ENCODE assay signal across 1 cellular context in the genomic region with DNA sequence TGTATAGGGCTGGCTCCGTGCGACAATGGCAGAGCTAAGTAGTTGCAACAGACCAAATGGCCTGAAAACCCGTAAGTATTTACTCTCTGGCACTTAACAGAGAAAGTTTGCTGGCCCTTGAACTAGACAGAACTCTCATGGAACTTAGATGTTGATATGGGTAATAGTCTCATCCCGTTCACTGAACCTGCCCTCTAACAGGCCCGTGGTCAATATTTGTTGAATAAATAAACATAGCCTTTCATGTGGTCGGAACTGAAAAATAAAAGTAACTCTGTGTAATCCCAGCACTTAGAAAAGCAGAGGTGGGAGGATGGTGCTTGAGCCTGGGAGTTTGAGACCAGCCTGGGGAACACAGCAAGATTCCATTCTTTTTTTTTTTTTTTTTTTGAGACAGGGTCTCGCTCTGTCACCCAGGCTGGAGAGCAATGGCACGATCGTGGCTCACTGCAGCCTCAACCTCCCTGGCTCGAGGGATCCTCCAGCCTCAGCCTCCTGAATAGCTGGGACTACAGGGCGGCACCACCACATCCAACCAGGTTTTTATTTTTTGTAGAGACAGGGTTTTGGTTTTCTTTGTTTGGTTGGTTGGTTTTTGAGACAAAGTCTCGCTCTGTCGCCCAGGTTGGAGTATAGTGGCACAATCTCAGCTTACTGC.
A peak's percentile ranks its signal among the peaks of the same experiment; 100 is the strongest.
TF ChIP-seq lines count a peak whose summit lies in the region.

No MANE protein-coding gene starts in this region.

TF ChIP-seq in HepG2, 621 proteins besides CTCF, POLR2A, EP300 and RAD21 (continued from another document and continues in another):
- TF ChIP-seq ZNF33B (CRISPR knock-in tag; IDR thresholded peaks at IDR 0.05) (no peak), HNRNPH1 (optimal IDR thresholded peaks at IDR 0.05; ENCODE audit: low read depth, low read length) (no peak), PTBP1 (IDR thresholded peaks at IDR 0.05; ENCODE audit: low read depth, low read length, poor library complexity, severe bottlenecking) (no peak), ZNF552 (CRISPR knock-in tag; IDR thresholded peaks at IDR 0.05; ENCODE audit: borderline replicate concordance) (no peak), MAZ (IDR thresholded peaks at IDR 0.05; ENCODE audit: borderline replicate concordance, low read depth, low read length) (no peak), MAZ (CRISPR knock-in tag; IDR thresholded peaks at IDR 0.05; ENCODE audit: low read depth) (no peak), ZFP36L2 (CRISPR knock-in tag; IDR thresholded peaks at IDR 0.05) (no peak), XBP1 (CRISPR knock-in tag; IDR thresholded peaks at IDR 0.05) (no peak), SNRNP70 (IDR thresholded peaks at IDR 0.05; ENCODE audit: low read depth, low read length) (no peak), ZC3H13 (CRISPR knock-in tag; IDR thresholded peaks at IDR 0.05) (no peak), ZNF841 (CRISPR knock-in tag; IDR thresholded peaks at IDR 0.05; ENCODE audit: borderline replicate concordance) (no peak), NAIF1 (CRISPR knock-in tag; IDR thresholded peaks at IDR 0.05; ENCODE audit: borderline replicate concordance) (no peak), RFX1 (IDR thresholded peaks at IDR 0.05) (no peak), MAFF (IDR thresholded peaks at IDR 0.05; ENCODE audit: low read depth, low read length) (no peak), KDM3A (CRISPR knock-in tag; IDR thresholded peaks at IDR 0.05; ENCODE audit: low read depth) (no peak; the same call in 1 of the 2 replicates), NR2C2 (CRISPR knock-in tag; IDR thresholded peaks at IDR 0.05; ENCODE audit: borderline replicate concordance) (peak; percentile 69; the same call in 1 of the 2 replicates), ELF1 (CRISPR knock-in tag; IDR thresholded peaks at IDR 0.05) (peak; percentile 18; the same call in 1 of the 2 replicates), GATAD1 (CRISPR knock-in tag; IDR thresholded peaks at IDR 0.05) (peak; percentile 64), ZMYM2 (CRISPR knock-in tag; IDR thresholded peaks at IDR 0.05) (peak; percentile 73), ZSCAN25 (CRISPR knock-in tag; IDR thresholded peaks at IDR 0.05) (no peak), ZNF816 (CRISPR knock-in tag; IDR thresholded peaks at IDR 0.05; ENCODE audit: borderline replicate concordance) (peak; percentile 66; the same call in 1 of the 2 replicates), NFRKB (IDR thresholded peaks at IDR 0.05) (no peak), KDM2A (CRISPR knock-in tag; IDR thresholded peaks at IDR 0.05; ENCODE audit: borderline replicate concordance, low read depth) (no peak), IKZF1 (IDR thresholded peaks at IDR 0.05) (no peak)
- TF ChIP-seq, protein P1, sequence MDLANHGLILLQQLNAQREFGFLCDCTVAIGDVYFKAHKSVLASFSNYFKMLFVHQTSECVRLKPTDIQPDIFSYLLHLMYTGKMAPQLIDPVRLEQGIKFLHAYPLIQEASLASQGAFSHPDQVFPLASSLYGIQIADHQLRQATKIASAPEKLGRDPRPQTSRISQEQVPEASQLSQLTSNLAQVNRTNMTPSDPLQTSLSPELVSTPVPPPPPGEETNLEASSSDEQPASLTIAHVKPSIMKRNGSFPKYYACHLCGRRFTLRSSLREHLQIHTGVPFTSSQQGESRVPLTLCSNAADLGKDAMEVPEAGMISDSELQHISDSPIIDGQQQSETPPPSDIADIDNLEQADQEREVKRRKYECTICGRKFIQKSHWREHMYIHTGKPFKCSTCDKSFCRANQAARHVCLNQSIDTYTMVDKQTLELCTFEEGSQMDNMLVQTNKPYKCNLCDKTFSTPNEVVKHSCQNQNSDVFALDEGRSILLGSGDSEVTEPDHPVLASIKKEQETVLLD (CRISPR knock-in tag; IDR thresholded peaks at IDR 0.05; ENCODE audit: low read depth) = no peak
- TF ChIP-seq, protein P2, sequence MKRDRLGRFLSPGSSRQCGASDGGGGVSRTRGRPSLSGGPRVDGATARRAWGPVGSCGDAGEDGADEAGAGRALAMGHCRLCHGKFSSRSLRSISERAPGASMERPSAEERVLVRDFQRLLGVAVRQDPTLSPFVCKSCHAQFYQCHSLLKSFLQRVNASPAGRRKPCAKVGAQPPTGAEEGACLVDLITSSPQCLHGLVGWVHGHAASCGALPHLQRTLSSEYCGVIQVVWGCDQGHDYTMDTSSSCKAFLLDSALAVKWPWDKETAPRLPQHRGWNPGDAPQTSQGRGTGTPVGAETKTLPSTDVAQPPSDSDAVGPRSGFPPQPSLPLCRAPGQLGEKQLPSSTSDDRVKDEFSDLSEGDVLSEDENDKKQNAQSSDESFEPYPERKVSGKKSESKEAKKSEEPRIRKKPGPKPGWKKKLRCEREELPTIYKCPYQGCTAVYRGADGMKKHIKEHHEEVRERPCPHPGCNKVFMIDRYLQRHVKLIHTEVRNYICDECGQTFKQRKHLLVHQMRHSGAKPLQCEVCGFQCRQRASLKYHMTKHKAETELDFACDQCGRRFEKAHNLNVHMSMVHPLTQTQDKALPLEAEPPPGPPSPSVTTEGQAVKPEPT (CRISPR knock-in tag; IDR thresholded peaks at IDR 0.05; ENCODE audit: low read depth) = no peak
- TF ChIP-seq, protein P3, sequence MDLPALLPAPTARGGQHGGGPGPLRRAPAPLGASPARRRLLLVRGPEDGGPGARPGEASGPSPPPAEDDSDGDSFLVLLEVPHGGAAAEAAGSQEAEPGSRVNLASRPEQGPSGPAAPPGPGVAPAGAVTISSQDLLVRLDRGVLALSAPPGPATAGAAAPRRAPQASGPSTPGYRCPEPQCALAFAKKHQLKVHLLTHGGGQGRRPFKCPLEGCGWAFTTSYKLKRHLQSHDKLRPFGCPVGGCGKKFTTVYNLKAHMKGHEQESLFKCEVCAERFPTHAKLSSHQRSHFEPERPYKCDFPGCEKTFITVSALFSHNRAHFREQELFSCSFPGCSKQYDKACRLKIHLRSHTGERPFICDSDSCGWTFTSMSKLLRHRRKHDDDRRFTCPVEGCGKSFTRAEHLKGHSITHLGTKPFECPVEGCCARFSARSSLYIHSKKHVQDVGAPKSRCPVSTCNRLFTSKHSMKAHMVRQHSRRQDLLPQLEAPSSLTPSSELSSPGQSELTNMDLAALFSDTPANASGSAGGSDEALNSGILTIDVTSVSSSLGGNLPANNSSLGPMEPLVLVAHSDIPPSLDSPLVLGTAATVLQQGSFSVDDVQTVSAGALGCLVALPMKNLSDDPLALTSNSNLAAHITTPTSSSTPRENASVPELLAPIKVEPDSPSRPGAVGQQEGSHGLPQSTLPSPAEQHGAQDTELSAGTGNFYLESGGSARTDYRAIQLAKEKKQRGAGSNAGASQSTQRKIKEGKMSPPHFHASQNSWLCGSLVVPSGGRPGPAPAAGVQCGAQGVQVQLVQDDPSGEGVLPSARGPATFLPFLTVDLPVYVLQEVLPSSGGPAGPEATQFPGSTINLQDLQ (CRISPR knock-in tag; IDR thresholded peaks at IDR 0.05) = no peak; the same call in 1 of the 2 replicates
- TF ChIP-seq, protein P4, sequence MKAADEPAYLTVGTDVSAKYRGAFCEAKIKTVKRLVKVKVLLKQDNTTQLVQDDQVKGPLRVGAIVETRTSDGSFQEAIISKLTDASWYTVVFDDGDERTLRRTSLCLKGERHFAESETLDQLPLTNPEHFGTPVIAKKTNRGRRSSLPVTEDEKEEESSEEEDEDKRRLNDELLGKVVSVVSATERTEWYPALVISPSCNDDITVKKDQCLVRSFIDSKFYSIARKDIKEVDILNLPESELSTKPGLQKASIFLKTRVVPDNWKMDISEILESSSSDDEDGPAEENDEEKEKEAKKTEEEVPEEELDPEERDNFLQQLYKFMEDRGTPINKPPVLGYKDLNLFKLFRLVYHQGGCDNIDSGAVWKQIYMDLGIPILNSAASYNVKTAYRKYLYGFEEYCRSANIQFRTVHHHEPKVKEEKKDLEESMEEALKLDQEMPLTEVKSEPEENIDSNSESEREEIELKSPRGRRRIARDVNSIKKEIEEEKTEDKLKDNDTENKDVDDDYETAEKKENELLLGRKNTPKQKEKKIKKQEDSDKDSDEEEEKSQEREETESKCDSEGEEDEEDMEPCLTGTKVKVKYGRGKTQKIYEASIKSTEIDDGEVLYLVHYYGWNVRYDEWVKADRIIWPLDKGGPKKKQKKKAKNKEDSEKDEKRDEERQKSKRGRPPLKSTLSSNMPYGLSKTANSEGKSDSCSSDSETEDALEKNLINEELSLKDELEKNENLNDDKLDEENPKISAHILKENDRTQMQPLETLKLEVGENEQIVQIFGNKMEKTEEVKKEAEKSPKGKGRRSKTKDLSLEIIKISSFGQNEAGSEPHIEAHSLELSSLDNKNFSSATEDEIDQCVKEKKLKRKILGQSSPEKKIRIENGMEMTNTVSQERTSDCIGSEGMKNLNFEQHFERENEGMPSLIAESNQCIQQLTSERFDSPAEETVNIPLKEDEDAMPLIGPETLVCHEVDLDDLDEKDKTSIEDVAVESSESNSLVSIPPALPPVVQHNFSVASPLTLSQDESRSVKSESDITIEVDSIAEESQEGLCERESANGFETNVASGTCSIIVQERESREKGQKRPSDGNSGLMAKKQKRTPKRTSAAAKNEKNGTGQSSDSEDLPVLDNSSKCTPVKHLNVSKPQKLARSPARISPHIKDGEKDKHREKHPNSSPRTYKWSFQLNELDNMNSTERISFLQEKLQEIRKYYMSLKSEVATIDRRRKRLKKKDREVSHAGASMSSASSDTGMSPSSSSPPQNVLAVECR (CRISPR knock-in tag; IDR thresholded peaks at IDR 0.05; ENCODE audit: borderline replicate concordance) = peak; percentile 32; the same call in 1 of the 2 replicates
- TF ChIP-seq, protein P5, sequence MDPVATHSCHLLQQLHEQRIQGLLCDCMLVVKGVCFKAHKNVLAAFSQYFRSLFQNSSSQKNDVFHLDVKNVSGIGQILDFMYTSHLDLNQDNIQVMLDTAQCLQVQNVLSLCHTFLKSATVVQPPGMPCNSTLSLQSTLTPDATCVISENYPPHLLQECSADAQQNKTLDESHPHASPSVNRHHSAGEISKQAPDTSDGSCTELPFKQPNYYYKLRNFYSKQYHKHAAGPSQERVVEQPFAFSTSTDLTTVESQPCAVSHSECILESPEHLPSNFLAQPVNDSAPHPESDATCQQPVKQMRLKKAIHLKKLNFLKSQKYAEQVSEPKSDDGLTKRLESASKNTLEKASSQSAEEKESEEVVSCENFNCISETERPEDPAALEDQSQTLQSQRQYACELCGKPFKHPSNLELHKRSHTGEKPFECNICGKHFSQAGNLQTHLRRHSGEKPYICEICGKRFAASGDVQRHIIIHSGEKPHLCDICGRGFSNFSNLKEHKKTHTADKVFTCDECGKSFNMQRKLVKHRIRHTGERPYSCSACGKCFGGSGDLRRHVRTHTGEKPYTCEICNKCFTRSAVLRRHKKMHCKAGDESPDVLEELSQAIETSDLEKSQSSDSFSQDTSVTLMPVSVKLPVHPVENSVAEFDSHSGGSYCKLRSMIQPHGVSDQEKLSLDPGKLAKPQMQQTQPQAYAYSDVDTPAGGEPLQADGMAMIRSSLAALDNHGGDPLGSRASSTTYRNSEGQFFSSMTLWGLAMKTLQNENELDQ (CRISPR knock-in tag; IDR thresholded peaks at IDR 0.05; ENCODE audit: borderline replicate concordance) = no peak
- TF ChIP-seq, protein P6, sequence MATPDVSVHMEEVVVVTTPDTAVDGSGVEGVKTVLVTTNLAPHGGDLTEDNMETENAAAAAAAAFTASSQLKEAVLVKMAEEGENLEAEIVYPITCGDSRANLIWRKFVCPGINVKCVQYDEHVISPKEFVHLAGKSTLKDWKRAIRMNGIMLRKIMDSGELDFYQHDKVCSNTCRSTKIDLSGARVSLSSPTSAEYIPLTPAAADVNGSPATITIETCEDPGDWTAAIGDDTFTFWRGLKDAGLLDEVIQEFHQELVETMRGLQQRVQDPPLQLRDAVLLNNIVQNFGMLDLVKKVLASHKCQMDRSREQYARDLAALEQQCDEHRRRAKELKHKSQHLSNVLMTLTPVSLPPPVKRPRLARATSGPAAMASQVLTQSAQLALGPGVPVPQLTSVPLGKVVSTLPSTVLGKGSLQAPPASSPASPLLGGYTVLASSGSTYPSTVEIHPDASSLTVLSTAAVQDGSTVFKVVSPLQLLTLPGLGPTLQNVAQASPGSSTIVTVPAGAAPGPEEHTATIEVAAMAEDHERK (CRISPR knock-in tag; IDR thresholded peaks at IDR 0.05; ENCODE audit: low read depth) = no peak
- TF ChIP-seq, protein P7, sequence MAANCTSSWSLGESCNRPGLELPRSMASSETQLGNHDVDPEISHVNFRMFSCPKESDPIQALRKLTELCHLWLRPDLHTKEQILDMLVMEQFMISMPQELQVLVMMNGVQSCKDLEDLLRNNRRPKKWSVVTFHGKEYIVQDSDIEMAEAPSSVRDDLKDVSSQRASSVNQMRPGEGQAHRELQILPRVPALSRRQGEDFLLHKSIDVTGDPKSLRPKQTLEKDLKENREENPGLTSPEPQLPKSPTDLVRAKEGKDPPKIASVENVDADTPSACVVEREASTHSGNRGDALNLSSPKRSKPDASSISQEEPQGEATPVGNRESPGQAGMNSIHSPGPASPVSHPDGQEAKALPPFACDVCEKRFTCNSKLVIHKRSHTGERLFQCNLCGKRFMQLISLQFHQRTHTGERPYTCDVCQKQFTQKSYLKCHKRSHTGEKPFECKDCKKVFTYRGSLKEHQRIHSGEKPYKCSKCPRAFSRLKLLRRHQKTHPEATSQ (CRISPR knock-in tag; IDR thresholded peaks at IDR 0.05; ENCODE audit: borderline replicate concordance) = 0 out of 2 replicates have a peak, but pooled peaks have one; percentile 30
- TF ChIP-seq, protein P8, sequence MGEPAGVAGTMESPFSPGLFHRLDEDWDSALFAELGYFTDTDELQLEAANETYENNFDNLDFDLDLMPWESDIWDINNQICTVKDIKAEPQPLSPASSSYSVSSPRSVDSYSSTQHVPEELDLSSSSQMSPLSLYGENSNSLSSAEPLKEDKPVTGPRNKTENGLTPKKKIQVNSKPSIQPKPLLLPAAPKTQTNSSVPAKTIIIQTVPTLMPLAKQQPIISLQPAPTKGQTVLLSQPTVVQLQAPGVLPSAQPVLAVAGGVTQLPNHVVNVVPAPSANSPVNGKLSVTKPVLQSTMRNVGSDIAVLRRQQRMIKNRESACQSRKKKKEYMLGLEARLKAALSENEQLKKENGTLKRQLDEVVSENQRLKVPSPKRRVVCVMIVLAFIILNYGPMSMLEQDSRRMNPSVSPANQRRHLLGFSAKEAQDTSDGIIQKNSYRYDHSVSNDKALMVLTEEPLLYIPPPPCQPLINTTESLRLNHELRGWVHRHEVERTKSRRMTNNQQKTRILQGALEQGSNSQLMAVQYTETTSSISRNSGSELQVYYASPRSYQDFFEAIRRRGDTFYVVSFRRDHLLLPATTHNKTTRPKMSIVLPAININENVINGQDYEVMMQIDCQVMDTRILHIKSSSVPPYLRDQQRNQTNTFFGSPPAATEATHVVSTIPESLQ (CRISPR knock-in tag; conservative IDR thresholded peaks at IDR 0.05) = no peak
